In genomic region chr12:7142057-7142644, GRCh38 we compare ENCODE assay signal across 8 cellular contexts. TPM values are rescaled to one million over a fixed set of nuclear protein-coding genes. Genes with fewer than 3 reads are reported as not detected.
A peak's percentile ranks its signal among the peaks of the same experiment; 100 is the strongest.
DNase-seq lines count a peak whose midpoint lies in the region; ATAC-seq, FAIRE-seq and TF ChIP-seq lines count a peak whose summit lies in the region.

No MANE protein-coding gene starts in this region.

- H3K27me3 ChIP-seq in GM12878 (replicated peaks in 1 of 2; ENCODE audit: control insufficient read depth in 2 of 2, insufficient read depth in 2 of 2, low read length in 1 of 2), result no peaks in the 10 kb centered on the region

- intact Hi-C loops in GM12878 (cut with micrococcal nuclease; ENCODE audit: unreplicated experiment), result loop anchor here (2.0 to 5.0 kb wide), 3 partner anchors 47 to 495 kb away; partner anchors contain the start of gene PEX5

- peaks cover 0 to 15% of the 10 kb centered on the region in 2 experiments for H3K36me3 ChIP-seq in GM12878 (ENCODE audit: control insufficient read depth in 2 of 2, insufficient read depth in 2 of 2, low read length in 1 of 2)

- H4K20me1 ChIP-seq in GM12878 (ENCODE audit: control insufficient read depth, insufficient read depth), result no peaks in the 10 kb centered on the region; the same call in 1 of the 2 replicates

- H3K4me3 Mint-ChIP-seq in T-helper 2 cell treated with Interferon-gamma antibody and Interleukin-4, amounts not matched to agents 5 μg/mL and 100 μg/mL, for 36 hours, result no peak overlapping the region

- in situ Hi-C loops in GM12878 (cut with MboI), result no loop called here

- H3K4me2 ChIP-seq in GM12878 (ENCODE audit: control insufficient read depth, insufficient read depth), result no peak overlapping the region

- no peaks in the 10 kb centered on the region; the same call in 2 of the 3 replicates for H3K9me3 ChIP-seq in GM12878 (replicated peaks; ENCODE audit: control insufficient read depth, insufficient read depth, low read length)

- H3K36me3 Mint-ChIP-seq in T-helper 2 cell treated with Interferon-gamma antibody and Interleukin-4, amounts not matched to agents 5 μg/mL and 100 μg/mL, for 36 hours (ENCODE audit: low read depth), result peaks cover 68% of the 10 kb centered on the region

- H3K79me2 ChIP-seq in GM12878 (ENCODE audit: control insufficient read depth, insufficient read depth, low read length), result no peaks in the 10 kb centered on the region

- H3K9ac ChIP-seq in GM12878 (ENCODE audit: control insufficient read depth, insufficient read depth, low read length), result no peak overlapping the region

- WGBS in GM12878 (ENCODE audit: insufficient coverage, insufficient replicate concordance, low lambda C conversion rate, missing lambda C conversion rate), result 76% methylated on average over 3 of the region's 5 CpGs

- no peak overlapping the region for H3K4me3 ChIP-seq in GM12878

- H3K27ac ChIP-seq in GM12878 (ENCODE audit: control insufficient read depth, insufficient read depth), result no peak overlapping the region

- peak; percentile 55 to 68 (median 59); a peak in 5 of 6 replicates for TF ChIP-seq CTCF in GM12878 (IDR thresholded peaks at IDR 0.05 in 2 of 3, conservative IDR thresholded peaks at IDR 0.05 in 1 of 3; ENCODE audit: control insufficient read depth in 2 of 3, extremely low read depth in 1 of 3, insufficient read depth in 1 of 3, low read depth in 3 of 3, low read length in 3 of 3)

- H3K27me3 Mint-ChIP-seq in T-helper 2 cell treated with Interferon-gamma antibody and Interleukin-4, amounts not matched to agents 5 μg/mL and 100 μg/mL, for 36 hours (ENCODE audit: low read depth), result no peaks in the 10 kb centered on the region

- no peaks in the 10 kb centered on the region for H3K4me1 ChIP-seq in GM12878 (ENCODE audit: control insufficient read depth, insufficient read depth, low read length)

- no peak overlapping the region for H3K27ac Mint-ChIP-seq in T-helper 2 cell treated with Interferon-gamma antibody and Interleukin-4, amounts not matched to agents 5 μg/mL and 100 μg/mL, for 36 hours

- peak; percentile 57 for TF ChIP-seq RAD21 in GM12878 (IDR thresholded peaks at IDR 0.05; ENCODE audit: insufficient read depth, low read depth, low read length)

- peaks cover 9% of the 10 kb centered on the region for H3K4me1 Mint-ChIP-seq in T-helper 2 cell treated with Interferon-gamma antibody and Interleukin-4, amounts not matched to agents 5 μg/mL and 100 μg/mL, for 36 hours (ENCODE audit: low read depth)

- no TSS peak for BruUV-seq in GM12878 (replicated peaks; lab: Mats Ljungman, UMichigan)

- FAIRE-seq in GM12878 (lab: Jason Lieb, UNC), result no peak

- RAD21 ChIA-PET in GM12878 (lab: Charles Lee; ENCODE audit: unreplicated experiment), result no interaction called here

- POLR2A ChIA-PET in GM12878 (lab: Charles Lee), result interaction anchor here (0.6 kb wide), 1 partner anchor 11 kb away, joined by 3 read pairs; no protein-coding TSS in a partner anchor

- no peak for TF ChIP-seq EP300 in GM12878 (IDR thresholded peaks at IDR 0.05; ENCODE audit: borderline replicate concordance in 1 of 2, control insufficient read depth in 1 of 2, low read depth in 2 of 2, low read length in 2 of 2)

- H2AFZ ChIP-seq in GM12878 (ENCODE audit: control insufficient read depth, low read depth, low read length), result no peak overlapping the region

- SMC1A ChIA-PET in GM12878 (lab: Charles Lee; ENCODE audit: uncharacterized antibody, unreplicated experiment), result interaction anchor here (0.6 kb wide), 1 partner anchor 44 kb away, joined by 3 read pairs; no protein-coding TSS in a partner anchor

- H3K9me3 Mint-ChIP-seq in T-helper 2 cell treated with Interferon-gamma antibody and Interleukin-4, amounts not matched to agents 5 μg/mL and 100 μg/mL, for 36 hours, result no peaks in the 10 kb centered on the region

- CTCF ChIA-PET in GM12878 (lab: Yijun Ruan, JAX), result interaction anchor here (0.6 to 6.1 kb wide), 10 partner anchors 11 to 324 kb away, joined by 3 to 44 read pairs (median 3); no protein-coding TSS in a partner anchor

- no peak for TF ChIP-seq POLR2A in GM12878 (IDR thresholded peaks at IDR 0.05; ENCODE audit: low read depth, low read length)

- DNase-seq in GM03348 (ENCODE audit: low spot score) (peak; percentile 81), LHCN-M2 (ENCODE audit: low read depth) (peak; percentile 54), GM12878 (ENCODE audit: low read depth, low spot score) (no peak), islet precursor cell (peak; percentile 88), NCI-H1048 (lab: John Stamatoyannopoulos, UW) (no peak)
- peak; percentile 23 for DNase-seq in T-helper 2 cell treated with Interferon-gamma antibody and Interleukin-4, amounts not matched to agents 5 μg/mL and 100 μg/mL, for 36 hours (ENCODE audit: low spot score)
- DNase-seq in stimulated activated CD4-positive, alpha-beta T cell treated with anti-CD3 and anti-CD28 coated beads, Interleukin-4, amount 100 ng/mL, for 4 hours, result peak; percentile 41 to 52

- ATAC-seq in GM12878 (peak; percentile 95), HG03521 (IDR thresholded peaks at IDR 0.05; ENCODE audit: unreplicated experiment) (no peak)

RNA-seq across cellular contexts. Expression of gene CLSTN3, which starts 12.0 kb away (rescaled TPM):
- total RNA-seq in LHCN-M2 (2014; rRNA removed) (4.0 and 4.6 TPM in 2 replicates), GM12878 (2014; rRNA removed) (11.9 and 13.8 TPM in 2 replicates), GM12878 (2014; rRNA removed; fragmentation: Illumina TruSeq; extraction: Trizol) (8.3 and 8.8 TPM in 2 replicates), GM12878 (2021) (17.1 and 24.7 TPM in 2 replicates)
- 4.0 TPM for polyA plus RNA-seq in LHCN-M2 (2012)
- total RNA-seq in GM12878 (2013; cell fraction: nucleolus; rRNA removed), result 63.2 and 75.7 TPM in 2 replicates
- 15.9 TPM for polyA plus RNA-seq in GM12878 (2011; ENCODE audit: low read depth)
- polyA plus RNA-seq in GM12878 (2011; rRNA removed) (16.9 and 28.9 TPM in 2 replicates), GM12878 (2014; fragmentation: Illumina TruSeq; extraction: Trizol) (9.5 and 14.7 TPM in 2 replicates), GM12878 (2014; fragmentation: Nextera tagmentation; extraction: Ambion mirVana) (under 1 TPM; 0.09 to 0.14 TPM), GM12878 (2014; rRNA removed) (33.8 and 35.9 TPM in 2 replicates), GM12878 (2016; fragmentation: Nextera tagmentation; extraction: Ambion mirVana) (1 to 10 TPM; 6.5 to 7.1 TPM)
- polyA plus RNA-seq in GM12878 (2011; cell fraction: cytosol; rRNA removed), result 26.1 and 30.0 TPM in 2 replicates
- 143 and 188 TPM in 2 replicates for polyA plus RNA-seq in GM12878 (2011; cell fraction: nucleus; rRNA removed)
- polyA plus RNA-seq in GM12878 (2012), result 24.7 and 25.7 TPM in 2 replicates
- 18.7 and 38.4 TPM in 2 replicates for polyA minus RNA-seq in GM12878 (2011; rRNA and poly(A)+ RNA removed)
- 10.2 and 11.4 TPM in 2 replicates for polyA minus RNA-seq in GM12878 (2011; cell fraction: cytosol; rRNA and poly(A)+ RNA removed)
- 33.0 and 54.5 TPM in 2 replicates for polyA minus RNA-seq in GM12878 (2011; cell fraction: nucleus; rRNA and poly(A)+ RNA removed)

RNA-seq across cellular contexts. Expression of gene RBP5, which starts 13.5 kb away (rescaled TPM):
- total RNA-seq in LHCN-M2 (2014; rRNA removed) (not detected in 2 replicates), GM12878 (2014; rRNA removed) (0.34 TPM in 1 of 2 replicates, not detected in the other), GM12878 (2014; rRNA removed; fragmentation: Illumina TruSeq; extraction: Trizol) (not detected in 2 replicates), GM12878 (2021) (not detected in 2 replicates)
- 0.87 TPM for polyA plus RNA-seq in LHCN-M2 (2012)
- not detected in 2 replicates for total RNA-seq in GM12878 (2013; cell fraction: nucleolus; rRNA removed)
- not detected for polyA plus RNA-seq in GM12878 (2011; ENCODE audit: low read depth)
- polyA plus RNA-seq in GM12878 (2011; rRNA removed) (0.11 and 0.19 TPM in 2 replicates), GM12878 (2014; fragmentation: Illumina TruSeq; extraction: Trizol) (not detected in 2 replicates), GM12878 (2014; fragmentation: Nextera tagmentation; extraction: Ambion mirVana) (under 1 TPM in 1 of 2 experiments, not detected in 1; 0.29 TPM), GM12878 (2014; rRNA removed) (0.35 TPM in 1 of 2 replicates, not detected in the other), GM12878 (2016; fragmentation: Nextera tagmentation; extraction: Ambion mirVana) (1 to 10 TPM in 1 of 2 experiments, under 1 TPM in 1; 0.23 to 1.1 TPM)
- polyA plus RNA-seq in GM12878 (2011; cell fraction: cytosol; rRNA removed), result 0.10 and 0.36 TPM in 2 replicates
- 1.4 and 2.0 TPM in 2 replicates for polyA plus RNA-seq in GM12878 (2011; cell fraction: nucleus; rRNA removed)
- 3.2 and 5.3 TPM in 2 replicates for polyA plus RNA-seq in GM12878 (2012)
- polyA minus RNA-seq in GM12878 (2011; rRNA and poly(A)+ RNA removed), result not detected in 2 replicates
- polyA minus RNA-seq in GM12878 (2011; cell fraction: cytosol; rRNA and poly(A)+ RNA removed), result not detected in 2 replicates
- not detected in 2 replicates for polyA minus RNA-seq in GM12878 (2011; cell fraction: nucleus; rRNA and poly(A)+ RNA removed)

RNA-seq across cellular contexts. Expression of gene C1RL, which starts 33.1 kb away (rescaled TPM):
- total RNA-seq in LHCN-M2 (2014; rRNA removed) (17.9 and 24.7 TPM in 2 replicates), GM12878 (2014; rRNA removed) (10.7 and 12.8 TPM in 2 replicates), GM12878 (2014; rRNA removed; fragmentation: Illumina TruSeq; extraction: Trizol) (10.2 and 11.7 TPM in 2 replicates), GM12878 (2021) (10.3 and 11.5 TPM in 2 replicates)
- polyA plus RNA-seq in LHCN-M2 (2012), result 6.9 TPM
- total RNA-seq in GM12878 (2013; cell fraction: nucleolus; rRNA removed), result 30.5 and 32.9 TPM in 2 replicates
- 3.7 TPM for polyA plus RNA-seq in GM12878 (2011; ENCODE audit: low read depth)
- polyA plus RNA-seq in GM12878 (2011; rRNA removed) (4.9 and 5.8 TPM in 2 replicates), GM12878 (2014; fragmentation: Illumina TruSeq; extraction: Trizol) (10.5 and 16.3 TPM in 2 replicates), GM12878 (2014; fragmentation: Nextera tagmentation; extraction: Ambion mirVana) (1 to 10 TPM; 1.3 to 2.5 TPM), GM12878 (2014; rRNA removed) (10.6 and 14.2 TPM in 2 replicates), GM12878 (2016; fragmentation: Nextera tagmentation; extraction: Ambion mirVana) (1 to 10 TPM; 4.7 to 6.0 TPM)
- polyA plus RNA-seq in GM12878 (2011; cell fraction: cytosol; rRNA removed), result 7.6 and 8.8 TPM in 2 replicates
- polyA plus RNA-seq in GM12878 (2011; cell fraction: nucleus; rRNA removed), result 8.4 and 10.5 TPM in 2 replicates
- polyA plus RNA-seq in GM12878 (2012), result 6.3 and 9.0 TPM in 2 replicates
- polyA minus RNA-seq in GM12878 (2011; rRNA and poly(A)+ RNA removed), result 9.8 and 12.7 TPM in 2 replicates
- 8.7 and 14.0 TPM in 2 replicates for polyA minus RNA-seq in GM12878 (2011; cell fraction: cytosol; rRNA and poly(A)+ RNA removed)
- polyA minus RNA-seq in GM12878 (2011; cell fraction: nucleus; rRNA and poly(A)+ RNA removed), result 5.9 and 11.1 TPM in 2 replicates

RNA-seq across cellular contexts. Expression of gene PEX5, which starts 47.3 kb away (rescaled TPM):
- total RNA-seq in LHCN-M2 (2014; rRNA removed) (21.2 TPM in 2 replicates), GM12878 (2014; rRNA removed) (12.3 and 14.5 TPM in 2 replicates), GM12878 (2014; rRNA removed; fragmentation: Illumina TruSeq; extraction: Trizol) (11.9 and 13.0 TPM in 2 replicates), GM12878 (2021) (29.2 and 31.9 TPM in 2 replicates)
- polyA plus RNA-seq in LHCN-M2 (2012), result 19.1 TPM
- total RNA-seq in GM12878 (2013; cell fraction: nucleolus; rRNA removed), result 28.2 and 33.2 TPM in 2 replicates
- polyA plus RNA-seq in GM12878 (2011; ENCODE audit: low read depth), result 14.7 TPM
- polyA plus RNA-seq in GM12878 (2011; rRNA removed) (12.1 and 17.1 TPM in 2 replicates), GM12878 (2014; fragmentation: Illumina TruSeq; extraction: Trizol) (10.1 and 14.4 TPM in 2 replicates), GM12878 (2014; fragmentation: Nextera tagmentation; extraction: Ambion mirVana) (1 to 10 TPM; 1.3 to 2.9 TPM), GM12878 (2014; rRNA removed) (15.2 and 17.9 TPM in 2 replicates), GM12878 (2016; fragmentation: Nextera tagmentation; extraction: Ambion mirVana) (1 to 10 TPM; 6.6 to 7.1 TPM)
- 15.9 and 20.2 TPM in 2 replicates for polyA plus RNA-seq in GM12878 (2011; cell fraction: cytosol; rRNA removed)
- 30.8 and 33.7 TPM in 2 replicates for polyA plus RNA-seq in GM12878 (2011; cell fraction: nucleus; rRNA removed)
- 16.4 and 18.9 TPM in 2 replicates for polyA plus RNA-seq in GM12878 (2012)
- polyA minus RNA-seq in GM12878 (2011; rRNA and poly(A)+ RNA removed), result 17.0 and 25.0 TPM in 2 replicates
- polyA minus RNA-seq in GM12878 (2011; cell fraction: cytosol; rRNA and poly(A)+ RNA removed), result 7.0 and 7.4 TPM in 2 replicates
- 17.5 and 27.0 TPM in 2 replicates for polyA minus RNA-seq in GM12878 (2011; cell fraction: nucleus; rRNA and poly(A)+ RNA removed)

RNA-seq across cellular contexts. Expression of gene C1R, which starts 49.9 kb away (rescaled TPM):
- total RNA-seq in LHCN-M2 (2014; rRNA removed) (63.0 and 131 TPM in 2 replicates), GM12878 (2014; rRNA removed) (0.87 and 0.96 TPM in 2 replicates), GM12878 (2014; rRNA removed; fragmentation: Illumina TruSeq; extraction: Trizol) (0.76 and 0.88 TPM in 2 replicates), GM12878 (2021) (1.7 and 1.8 TPM in 2 replicates)
- polyA plus RNA-seq in LHCN-M2 (2012), result 63.1 TPM
- total RNA-seq in GM12878 (2013; cell fraction: nucleolus; rRNA removed), result 1.6 and 2.1 TPM in 2 replicates
- polyA plus RNA-seq in GM12878 (2011; ENCODE audit: low read depth), result 2.0 TPM
- polyA plus RNA-seq in GM12878 (2011; rRNA removed) (0.82 and 1.3 TPM in 2 replicates), GM12878 (2014; fragmentation: Illumina TruSeq; extraction: Trizol) (1.4 and 1.5 TPM in 2 replicates), GM12878 (2014; fragmentation: Nextera tagmentation; extraction: Ambion mirVana) (under 1 TPM in 1 of 2 experiments, not detected in 1; 0.31 TPM), GM12878 (2014; rRNA removed) (1.9 and 2.8 TPM in 2 replicates), GM12878 (2016; fragmentation: Nextera tagmentation; extraction: Ambion mirVana) (under 1 TPM; 0.73 to 0.86 TPM)
- 1.5 and 1.7 TPM in 2 replicates for polyA plus RNA-seq in GM12878 (2011; cell fraction: cytosol; rRNA removed)
- polyA plus RNA-seq in GM12878 (2011; cell fraction: nucleus; rRNA removed), result 1.6 and 2.1 TPM in 2 replicates
- polyA plus RNA-seq in GM12878 (2012), result 2.0 and 2.1 TPM in 2 replicates
- polyA minus RNA-seq in GM12878 (2011; rRNA and poly(A)+ RNA removed), result 1.9 and 2.3 TPM in 2 replicates
- polyA minus RNA-seq in GM12878 (2011; cell fraction: cytosol; rRNA and poly(A)+ RNA removed), result 0.83 and 2.0 TPM in 2 replicates
- 0.77 and 1.1 TPM in 2 replicates for polyA minus RNA-seq in GM12878 (2011; cell fraction: nucleus; rRNA and poly(A)+ RNA removed)

Comparison
In these comparisons a context has a peak if more than half of its experiments do, and no peak if none do; other contexts are left out.
1. DNase-seq: peak in GM03348 (single experiment), LHCN-M2 (single experiment), T-helper 2 cell treated with Interferon-gamma antibody and Interleukin-4, amounts not matched to agents 5 μg/mL and 100 μg/mL, for 36 hours (single experiment), islet precursor cell (single experiment) and stimulated activated CD4-positive, alpha-beta T cell treated with anti-CD3 and anti-CD28 coated beads, Interleukin-4, amount 100 ng/mL, for 4 hours (2 of 2); none in GM12878 (single experiment) and NCI-H1048 (single experiment).